ENCODE assay signal across 1 cellular context in the genomic region with DNA sequence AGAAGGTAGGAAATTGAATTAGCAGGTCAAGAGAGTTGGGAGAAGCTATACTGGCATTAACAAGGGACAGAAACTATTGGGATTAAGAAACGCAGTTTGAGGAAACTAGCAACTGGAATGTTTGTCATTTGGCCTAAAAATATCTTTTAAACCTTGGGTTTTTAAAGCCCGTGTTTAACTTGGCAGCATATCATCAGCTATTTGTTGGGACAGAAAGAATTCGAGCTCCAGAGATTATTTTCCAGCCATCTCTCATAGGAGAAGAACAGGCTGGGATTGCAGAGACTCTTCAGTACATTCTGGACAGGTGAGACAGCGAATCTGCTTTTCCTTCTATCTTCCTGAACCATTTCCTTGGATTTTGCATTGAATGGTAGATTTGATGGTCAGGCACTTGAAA.
TF ChIP-seq lines count a peak whose summit lies in the region.

No MANE protein-coding gene starts in this region.

TF ChIP-seq in GM23338, 12 proteins besides CTCF, POLR2A, EP300 and RAD21 (continued from another document):
- TF ChIP-seq, protein P1, sequence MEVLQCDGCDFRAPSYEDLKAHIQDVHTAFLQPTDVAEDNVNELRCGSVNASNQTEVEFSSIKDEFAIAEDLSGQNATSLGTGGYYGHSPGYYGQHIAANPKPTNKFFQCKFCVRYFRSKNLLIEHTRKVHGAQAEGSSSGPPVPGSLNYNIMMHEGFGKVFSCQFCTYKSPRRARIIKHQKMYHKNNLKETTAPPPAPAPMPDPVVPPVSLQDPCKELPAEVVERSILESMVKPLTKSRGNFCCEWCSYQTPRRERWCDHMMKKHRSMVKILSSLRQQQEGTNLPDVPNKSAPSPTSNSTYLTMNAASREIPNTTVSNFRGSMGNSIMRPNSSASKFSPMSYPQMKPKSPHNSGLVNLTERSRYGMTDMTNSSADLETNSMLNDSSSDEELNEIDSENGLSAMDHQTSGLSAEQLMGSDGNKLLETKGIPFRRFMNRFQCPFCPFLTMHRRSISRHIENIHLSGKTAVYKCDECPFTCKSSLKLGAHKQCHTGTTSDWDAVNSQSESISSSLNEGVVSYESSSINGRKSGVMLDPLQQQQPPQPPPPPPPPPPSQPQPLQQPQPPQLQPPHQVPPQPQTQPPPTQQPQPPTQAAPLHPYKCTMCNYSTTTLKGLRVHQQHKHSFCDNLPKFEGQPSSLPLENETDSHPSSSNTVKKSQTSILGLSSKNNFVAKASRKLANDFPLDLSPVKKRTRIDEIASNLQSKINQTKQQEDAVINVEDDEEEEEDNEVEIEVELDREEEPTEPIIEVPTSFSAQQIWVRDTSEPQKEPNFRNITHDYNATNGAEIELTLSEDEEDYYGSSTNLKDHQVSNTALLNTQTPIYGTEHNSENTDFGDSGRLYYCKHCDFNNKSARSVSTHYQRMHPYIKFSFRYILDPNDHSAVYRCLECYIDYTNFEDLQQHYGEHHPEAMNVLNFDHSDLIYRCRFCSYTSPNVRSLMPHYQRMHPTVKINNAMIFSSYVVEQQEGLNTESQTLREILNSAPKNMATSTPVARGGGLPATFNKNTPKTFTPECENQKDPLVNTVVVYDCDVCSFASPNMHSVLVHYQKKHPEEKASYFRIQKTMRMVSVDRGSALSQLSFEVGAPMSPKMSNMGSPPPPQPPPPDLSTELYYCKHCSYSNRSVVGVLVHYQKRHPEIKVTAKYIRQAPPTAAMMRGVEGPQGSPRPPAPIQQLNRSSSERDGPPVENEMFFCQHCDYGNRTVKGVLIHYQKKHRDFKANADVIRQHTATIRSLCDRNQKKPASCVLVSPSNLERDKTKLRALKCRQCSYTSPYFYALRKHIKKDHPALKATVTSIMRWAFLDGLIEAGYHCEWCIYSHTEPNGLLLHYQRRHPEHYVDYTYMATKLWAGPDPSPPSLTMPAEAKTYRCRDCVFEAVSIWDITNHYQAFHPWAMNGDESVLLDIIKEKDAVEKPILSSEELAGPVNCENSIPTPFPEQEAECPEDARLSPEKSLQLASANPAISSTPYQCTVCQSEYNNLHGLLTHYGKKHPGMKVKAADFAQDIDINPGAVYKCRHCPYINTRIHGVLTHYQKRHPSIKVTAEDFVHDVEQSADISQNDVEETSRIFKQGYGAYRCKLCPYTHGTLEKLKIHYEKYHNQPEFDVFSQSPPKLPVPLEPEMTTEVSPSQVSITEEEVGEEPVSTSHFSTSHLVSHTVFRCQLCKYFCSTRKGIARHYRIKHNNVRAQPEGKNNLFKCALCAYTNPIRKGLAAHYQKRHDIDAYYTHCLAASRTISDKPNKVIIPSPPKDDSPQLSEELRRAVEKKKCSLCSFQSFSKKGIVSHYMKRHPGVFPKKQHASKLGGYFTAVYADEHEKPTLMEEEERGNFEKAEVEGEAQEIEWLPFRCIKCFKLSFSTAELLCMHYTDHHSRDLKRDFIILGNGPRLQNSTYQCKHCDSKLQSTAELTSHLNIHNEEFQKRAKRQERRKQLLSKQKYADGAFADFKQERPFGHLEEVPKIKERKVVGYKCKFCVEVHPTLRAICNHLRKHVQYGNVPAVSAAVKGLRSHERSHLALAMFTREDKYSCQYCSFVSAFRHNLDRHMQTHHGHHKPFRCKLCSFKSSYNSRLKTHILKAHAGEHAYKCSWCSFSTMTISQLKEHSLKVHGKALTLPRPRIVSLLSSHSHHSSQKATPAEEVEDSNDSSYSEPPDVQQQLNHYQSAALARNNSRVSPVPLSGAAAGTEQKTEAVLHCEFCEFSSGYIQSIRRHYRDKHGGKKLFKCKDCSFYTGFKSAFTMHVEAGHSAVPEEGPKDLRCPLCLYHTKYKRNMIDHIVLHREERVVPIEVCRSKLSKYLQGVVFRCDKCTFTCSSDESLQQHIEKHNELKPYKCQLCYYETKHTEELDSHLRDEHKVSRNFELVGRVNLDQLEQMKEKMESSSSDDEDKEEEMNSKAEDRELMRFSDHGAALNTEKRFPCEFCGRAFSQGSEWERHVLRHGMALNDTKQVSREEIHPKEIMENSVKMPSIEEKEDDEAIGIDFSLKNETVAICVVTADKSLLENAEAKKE (CRISPR knock-in tag; IDR thresholded peaks at IDR 0.05), result no peak
- TF ChIP-seq, protein P2, sequence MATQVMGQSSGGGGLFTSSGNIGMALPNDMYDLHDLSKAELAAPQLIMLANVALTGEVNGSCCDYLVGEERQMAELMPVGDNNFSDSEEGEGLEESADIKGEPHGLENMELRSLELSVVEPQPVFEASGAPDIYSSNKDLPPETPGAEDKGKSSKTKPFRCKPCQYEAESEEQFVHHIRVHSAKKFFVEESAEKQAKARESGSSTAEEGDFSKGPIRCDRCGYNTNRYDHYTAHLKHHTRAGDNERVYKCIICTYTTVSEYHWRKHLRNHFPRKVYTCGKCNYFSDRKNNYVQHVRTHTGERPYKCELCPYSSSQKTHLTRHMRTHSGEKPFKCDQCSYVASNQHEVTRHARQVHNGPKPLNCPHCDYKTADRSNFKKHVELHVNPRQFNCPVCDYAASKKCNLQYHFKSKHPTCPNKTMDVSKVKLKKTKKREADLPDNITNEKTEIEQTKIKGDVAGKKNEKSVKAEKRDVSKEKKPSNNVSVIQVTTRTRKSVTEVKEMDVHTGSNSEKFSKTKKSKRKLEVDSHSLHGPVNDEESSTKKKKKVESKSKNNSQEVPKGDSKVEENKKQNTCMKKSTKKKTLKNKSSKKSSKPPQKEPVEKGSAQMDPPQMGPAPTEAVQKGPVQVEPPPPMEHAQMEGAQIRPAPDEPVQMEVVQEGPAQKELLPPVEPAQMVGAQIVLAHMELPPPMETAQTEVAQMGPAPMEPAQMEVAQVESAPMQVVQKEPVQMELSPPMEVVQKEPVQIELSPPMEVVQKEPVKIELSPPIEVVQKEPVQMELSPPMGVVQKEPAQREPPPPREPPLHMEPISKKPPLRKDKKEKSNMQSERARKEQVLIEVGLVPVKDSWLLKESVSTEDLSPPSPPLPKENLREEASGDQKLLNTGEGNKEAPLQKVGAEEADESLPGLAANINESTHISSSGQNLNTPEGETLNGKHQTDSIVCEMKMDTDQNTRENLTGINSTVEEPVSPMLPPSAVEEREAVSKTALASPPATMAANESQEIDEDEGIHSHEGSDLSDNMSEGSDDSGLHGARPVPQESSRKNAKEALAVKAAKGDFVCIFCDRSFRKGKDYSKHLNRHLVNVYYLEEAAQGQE (IDR thresholded peaks at IDR 0.05; ENCODE audit: unreplicated experiment), result no peak
- TF ChIP-seq POLR2AphosphoS5 (IDR thresholded peaks at IDR 0.05; ENCODE audit: low read depth), result no peak
TF ChIP-seq in GM23338: peak in this region for 0.
